ENCODE assay signal across 8 cellular contexts in genomic region chr6:37102299-37103168, GRCh38.
DNase-seq lines count a peak whose midpoint lies in the region; ATAC-seq and TF ChIP-seq lines count a peak whose summit lies in the region.

No MANE protein-coding gene starts in this region.

- peaks cover 33 to 37% of the 10 kb centered on the region in 2 donors for H3K4me1 Mint-ChIP-seq in natural killer cell treated with Interleukin-12 subunit alpha and Interleukin-12 subunit beta and Interleukin-15 and Interleukin-18, amount 100 ng/mL, for 72 hours (ENCODE audit: low read depth in 2 of 2)

- H3K9me3 Mint-ChIP-seq in natural killer cell treated with Interleukin-12 subunit alpha and Interleukin-12 subunit beta and Interleukin-15 and Interleukin-18, amount 100 ng/mL, for 72 hours: peaks cover 2% of the 10 kb centered on the region

- DNase-seq in DMS153 (lab: John Stamatoyannopoulos, UW): peak; percentile 88
- peak; percentile 73 to 76 for DNase-seq in Kasumi-1 (lab: John Stamatoyannopoulos, UW)
- DNase-seq in RPMI8226: peak; percentile 97
- DNase-seq in activated effector memory CD4-positive, alpha-beta T cell treated with Interleukin-2 at 50 U/mL for 16 hours: peak; percentile 47
- peak; percentile 85 for DNase-seq in fibroblast of the aortic adventitia (ENCODE audit: low read depth)
- peak; percentile 81 for DNase-seq in natural killer cell treated with Interleukin-12 subunit alpha and Interleukin-12 subunit beta and Interleukin-15 and Interleukin-18, amount 100 ng/mL, for 72 hours (ENCODE audit: low spot score)
- DNase-seq in stimulated activated naive CD4-positive, alpha-beta T cell (lab: John Stamatoyannopoulos, UW): peak; percentile 53 to 76 (median 64)

- ATAC-seq in GM21723 (IDR thresholded peaks at IDR 0.05; ENCODE audit: unreplicated experiment): peak; percentile 73
- ATAC-seq in natural killer cell treated with Interleukin-12 subunit alpha and Interleukin-12 subunit beta and Interleukin-15 and Interleukin-18, amount 100 ng/mL, for 72 hours: peak; percentile 88 to 90

- H3K4me3 Mint-ChIP-seq in natural killer cell treated with Interleukin-12 subunit alpha and Interleukin-12 subunit beta and Interleukin-15 and Interleukin-18, amount 100 ng/mL, for 72 hours: peak overlapping the region; percentile 83

- TF ChIP-seq CTCF in fibroblast of the aortic adventitia (IDR thresholded peaks at IDR 0.05; ENCODE audit: insufficient read depth, low read length): no peak

- peak overlapping the region; percentile 29 to 75 for H3K27ac Mint-ChIP-seq in natural killer cell treated with Interleukin-12 subunit alpha and Interleukin-12 subunit beta and Interleukin-15 and Interleukin-18, amount 100 ng/mL, for 72 hours

- peaks cover 4% of the 10 kb centered on the region for H3K36me3 Mint-ChIP-seq in natural killer cell treated with Interleukin-12 subunit alpha and Interleukin-12 subunit beta and Interleukin-15 and Interleukin-18, amount 100 ng/mL, for 72 hours

- peak overlapping the region; percentile 57 for H3K4me3 ChIP-seq in fibroblast of the aortic adventitia (ENCODE audit: low read depth, low read length)

- no peaks in the 10 kb centered on the region for H3K27me3 Mint-ChIP-seq in natural killer cell treated with Interleukin-12 subunit alpha and Interleukin-12 subunit beta and Interleukin-15 and Interleukin-18, amount 100 ng/mL, for 72 hours

Comparison
In these comparisons a context has a peak if more than half of its experiments do, and no peak if none do; other contexts are left out.
1. Peak in every context shown above with its lines: DNase-seq, ATAC-seq and H3K4me3 ChIP-seq.
2. DNase-seq: peak in every context shown above with its lines; median percentile 97 in RPMI8226; 88 in DMS153; 85 in fibroblast of the aortic adventitia; 81 in natural killer cell treated with Interleukin-12 subunit alpha and Interleukin-12 subunit beta and Interleukin-15 and Interleukin-18, amount 100 ng/mL, for 72 hours; 74 in Kasumi-1; 64 in stimulated activated naive CD4-positive, alpha-beta T cell; 47 in activated effector memory CD4-positive, alpha-beta T cell treated with Interleukin-2 at 50 U/mL for 16 hours.